In genomic region chr5:1364211-1364610, GRCh38 we compare ENCODE assay signal across 24 cellular contexts.
"Had no signal": no experiment of that assay in that cellular context is flagged by ENCODE, and none has a peak within 500 bp of the region (broad histone marks: within the 10 kb centered on the region; RNA-seq: fewer than 3 reads in every experiment).

No MANE protein-coding gene starts in this region.

- H3K9ac ChIP-seq: parathyroid adenoma had no signal

- H3K27ac Mint-ChIP-seq: dendritic cell treated with granulocyte-macrophage colony-stimulating factor and Interleukin-4, amounts not matched to agents 40 ng/mL and 50 ng/mL, for 4 days; endodermal cell; naive thymus-derived CD8-positive, alpha-beta T cell; progenitor cell of endocrine pancreas; stimulated activated effector memory CD8-positive, alpha-beta T cell treated with anti-CD3 and anti-CD28 coated beads, Interleukin-12 subunit alpha, Interleukin-12 subunit beta, amount 100 ng/mL, for 72 hours; type B pancreatic cell had no signal

- H3K4me3 ChIP-seq: gastrocnemius medialis, lower lobe of right lung, sigmoid colon, testis, tibial artery had no signal

- H3K79me2 ChIP-seq: parathyroid adenoma had no signal

- H3K36me3 Mint-ChIP-seq: naive thymus-derived CD8-positive, alpha-beta T cell; stimulated activated effector memory CD8-positive, alpha-beta T cell treated with anti-CD3 and anti-CD28 coated beads, Interleukin-12 subunit alpha, Interleukin-12 subunit beta, amount 100 ng/mL, for 72 hours; type B pancreatic cell had no signal

- H3K36me3 ChIP-seq: gastrocnemius medialis, lower lobe of right lung, neutrophil, sigmoid colon, tibial artery had no signal

- H2AFZ ChIP-seq: parathyroid adenoma had no signal

- ATAC-seq: esophagus mucosa; gastrocnemius medialis; left ventricle myocardium superior; lower lobe of right lung; naive thymus-derived CD8-positive, alpha-beta T cell; right cardiac atrium; stimulated activated effector memory CD8-positive, alpha-beta T cell treated with anti-CD3 and anti-CD28 coated beads, Interleukin-12 subunit alpha, Interleukin-12 subunit beta, amount 100 ng/mL, for 72 hours; stimulated activated naive CD8-positive, alpha-beta T cell treated with anti-CD3 and anti-CD28 coated beads, Interleukin-15, Interleukin-2, amounts not matched to agents 100 U/mL and 50 U/mL, for 24 hours had no signal

- H3K27ac ChIP-seq: epithelial cell of prostate, gastrocnemius medialis, lower lobe of right lung, neutrophil, parathyroid adenoma, sigmoid colon, testis, tibial artery had no signal

- H3K9me3 ChIP-seq: gastrocnemius medialis, lower lobe of right lung, neutrophil, sigmoid colon, testis, tibial artery had no signal

- H3K4me3 Mint-ChIP-seq: dendritic cell treated with granulocyte-macrophage colony-stimulating factor and Interleukin-4, amounts not matched to agents 40 ng/mL and 50 ng/mL, for 4 days; endodermal cell; naive thymus-derived CD8-positive, alpha-beta T cell; neural crest cell; stimulated activated effector memory CD8-positive, alpha-beta T cell treated with anti-CD3 and anti-CD28 coated beads, Interleukin-12 subunit alpha, Interleukin-12 subunit beta, amount 100 ng/mL, for 72 hours; type B pancreatic cell had no signal

- H3K9me3 Mint-ChIP-seq: dendritic cell treated with granulocyte-macrophage colony-stimulating factor and Interleukin-4, amounts not matched to agents 40 ng/mL and 50 ng/mL, for 4 days; endodermal cell; naive thymus-derived CD8-positive, alpha-beta T cell; neural crest cell; stimulated activated effector memory CD8-positive, alpha-beta T cell treated with anti-CD3 and anti-CD28 coated beads, Interleukin-12 subunit alpha, Interleukin-12 subunit beta, amount 100 ng/mL, for 72 hours; type B pancreatic cell had no signal

- H3K4me1 Mint-ChIP-seq: endodermal cell; neural crest cell; stimulated activated effector memory CD8-positive, alpha-beta T cell treated with anti-CD3 and anti-CD28 coated beads, Interleukin-12 subunit alpha, Interleukin-12 subunit beta, amount 100 ng/mL, for 72 hours had no signal

- H3K27me3 ChIP-seq: testis had no signal

- H3K4me1 ChIP-seq: gastrocnemius medialis, lower lobe of right lung, parathyroid adenoma, sigmoid colon, testis, tibial artery had no signal

- DNase-seq: effector CD8-positive, alpha-beta T cell; endodermal cell; foreskin fibroblast; gastrocnemius medialis; head of caudate nucleus; left ventricle myocardium superior; lower lobe of right lung; naive thymus-derived CD8-positive, alpha-beta T cell; sigmoid colon; stimulated activated CD4-positive, alpha-beta T cell treated with anti-CD3 and anti-CD28 coated beads, Interleukin-4, amount 100 ng/mL, for 1 hour; stimulated activated naive CD8-positive, alpha-beta T cell treated with anti-CD3 and anti-CD28 coated beads, Interleukin-15, Interleukin-2, amounts not matched to agents 100 U/mL and 50 U/mL, for 24 hours; substantia nigra; testis; tibial artery had no signal
